1 cellular context compared by ENCODE assay signal in the genomic region with DNA sequence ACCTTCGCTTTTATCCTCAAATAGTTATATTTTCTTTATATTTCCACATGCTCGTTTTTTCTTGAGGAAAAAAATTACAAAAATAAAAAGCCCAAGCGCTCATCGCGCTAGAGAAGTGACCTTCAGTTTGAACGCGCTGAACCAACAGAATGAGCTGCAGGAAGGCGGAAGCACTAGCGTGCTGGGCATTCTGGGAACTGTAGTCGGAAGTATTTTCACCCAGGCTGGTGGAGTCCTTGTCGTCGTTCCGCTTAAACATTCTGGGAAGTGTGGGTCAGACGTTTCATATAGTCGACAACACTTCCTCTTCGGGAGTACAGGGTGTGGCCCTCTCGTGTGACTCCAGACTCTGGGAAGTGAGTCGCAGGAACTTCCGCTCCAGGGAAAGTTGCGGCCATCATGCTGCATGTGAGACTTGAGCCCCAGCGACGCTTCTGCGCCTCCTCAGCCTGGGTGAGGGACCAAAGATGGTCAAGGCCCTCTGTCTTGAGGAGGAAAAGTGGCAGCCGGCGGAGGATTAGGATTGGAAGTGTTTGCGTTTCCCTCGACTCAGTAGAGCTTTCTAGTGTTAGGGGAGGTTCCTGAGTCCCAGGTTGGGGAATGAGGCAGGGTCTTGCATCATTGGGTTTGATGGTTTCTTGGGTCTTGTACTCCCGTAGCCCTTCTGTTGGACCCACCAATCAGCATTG.
TF ChIP-seq lines count a peak whose summit lies in the region.
"Not testable (repeated sequence)": the region's sequence is repeated elsewhere in the genome, so short reads cannot be mapped to it uniquely, and the experiment has no call there.

No MANE protein-coding gene starts in this region.

TF ChIP-seq in K562, 482 proteins besides CTCF, POLR2A, EP300 and RAD21:
- not testable (repeated sequence) for TF ChIP-seq NR2C2, ATF1 (CRISPR knock-in tag; IDR thresholded peaks at IDR 0.05)
- TF ChIP-seq NR2C2 (tag; IDR thresholded peaks at IDR 0.05), result peak; percentile 90
- TF ChIP-seq, protein P1, sequence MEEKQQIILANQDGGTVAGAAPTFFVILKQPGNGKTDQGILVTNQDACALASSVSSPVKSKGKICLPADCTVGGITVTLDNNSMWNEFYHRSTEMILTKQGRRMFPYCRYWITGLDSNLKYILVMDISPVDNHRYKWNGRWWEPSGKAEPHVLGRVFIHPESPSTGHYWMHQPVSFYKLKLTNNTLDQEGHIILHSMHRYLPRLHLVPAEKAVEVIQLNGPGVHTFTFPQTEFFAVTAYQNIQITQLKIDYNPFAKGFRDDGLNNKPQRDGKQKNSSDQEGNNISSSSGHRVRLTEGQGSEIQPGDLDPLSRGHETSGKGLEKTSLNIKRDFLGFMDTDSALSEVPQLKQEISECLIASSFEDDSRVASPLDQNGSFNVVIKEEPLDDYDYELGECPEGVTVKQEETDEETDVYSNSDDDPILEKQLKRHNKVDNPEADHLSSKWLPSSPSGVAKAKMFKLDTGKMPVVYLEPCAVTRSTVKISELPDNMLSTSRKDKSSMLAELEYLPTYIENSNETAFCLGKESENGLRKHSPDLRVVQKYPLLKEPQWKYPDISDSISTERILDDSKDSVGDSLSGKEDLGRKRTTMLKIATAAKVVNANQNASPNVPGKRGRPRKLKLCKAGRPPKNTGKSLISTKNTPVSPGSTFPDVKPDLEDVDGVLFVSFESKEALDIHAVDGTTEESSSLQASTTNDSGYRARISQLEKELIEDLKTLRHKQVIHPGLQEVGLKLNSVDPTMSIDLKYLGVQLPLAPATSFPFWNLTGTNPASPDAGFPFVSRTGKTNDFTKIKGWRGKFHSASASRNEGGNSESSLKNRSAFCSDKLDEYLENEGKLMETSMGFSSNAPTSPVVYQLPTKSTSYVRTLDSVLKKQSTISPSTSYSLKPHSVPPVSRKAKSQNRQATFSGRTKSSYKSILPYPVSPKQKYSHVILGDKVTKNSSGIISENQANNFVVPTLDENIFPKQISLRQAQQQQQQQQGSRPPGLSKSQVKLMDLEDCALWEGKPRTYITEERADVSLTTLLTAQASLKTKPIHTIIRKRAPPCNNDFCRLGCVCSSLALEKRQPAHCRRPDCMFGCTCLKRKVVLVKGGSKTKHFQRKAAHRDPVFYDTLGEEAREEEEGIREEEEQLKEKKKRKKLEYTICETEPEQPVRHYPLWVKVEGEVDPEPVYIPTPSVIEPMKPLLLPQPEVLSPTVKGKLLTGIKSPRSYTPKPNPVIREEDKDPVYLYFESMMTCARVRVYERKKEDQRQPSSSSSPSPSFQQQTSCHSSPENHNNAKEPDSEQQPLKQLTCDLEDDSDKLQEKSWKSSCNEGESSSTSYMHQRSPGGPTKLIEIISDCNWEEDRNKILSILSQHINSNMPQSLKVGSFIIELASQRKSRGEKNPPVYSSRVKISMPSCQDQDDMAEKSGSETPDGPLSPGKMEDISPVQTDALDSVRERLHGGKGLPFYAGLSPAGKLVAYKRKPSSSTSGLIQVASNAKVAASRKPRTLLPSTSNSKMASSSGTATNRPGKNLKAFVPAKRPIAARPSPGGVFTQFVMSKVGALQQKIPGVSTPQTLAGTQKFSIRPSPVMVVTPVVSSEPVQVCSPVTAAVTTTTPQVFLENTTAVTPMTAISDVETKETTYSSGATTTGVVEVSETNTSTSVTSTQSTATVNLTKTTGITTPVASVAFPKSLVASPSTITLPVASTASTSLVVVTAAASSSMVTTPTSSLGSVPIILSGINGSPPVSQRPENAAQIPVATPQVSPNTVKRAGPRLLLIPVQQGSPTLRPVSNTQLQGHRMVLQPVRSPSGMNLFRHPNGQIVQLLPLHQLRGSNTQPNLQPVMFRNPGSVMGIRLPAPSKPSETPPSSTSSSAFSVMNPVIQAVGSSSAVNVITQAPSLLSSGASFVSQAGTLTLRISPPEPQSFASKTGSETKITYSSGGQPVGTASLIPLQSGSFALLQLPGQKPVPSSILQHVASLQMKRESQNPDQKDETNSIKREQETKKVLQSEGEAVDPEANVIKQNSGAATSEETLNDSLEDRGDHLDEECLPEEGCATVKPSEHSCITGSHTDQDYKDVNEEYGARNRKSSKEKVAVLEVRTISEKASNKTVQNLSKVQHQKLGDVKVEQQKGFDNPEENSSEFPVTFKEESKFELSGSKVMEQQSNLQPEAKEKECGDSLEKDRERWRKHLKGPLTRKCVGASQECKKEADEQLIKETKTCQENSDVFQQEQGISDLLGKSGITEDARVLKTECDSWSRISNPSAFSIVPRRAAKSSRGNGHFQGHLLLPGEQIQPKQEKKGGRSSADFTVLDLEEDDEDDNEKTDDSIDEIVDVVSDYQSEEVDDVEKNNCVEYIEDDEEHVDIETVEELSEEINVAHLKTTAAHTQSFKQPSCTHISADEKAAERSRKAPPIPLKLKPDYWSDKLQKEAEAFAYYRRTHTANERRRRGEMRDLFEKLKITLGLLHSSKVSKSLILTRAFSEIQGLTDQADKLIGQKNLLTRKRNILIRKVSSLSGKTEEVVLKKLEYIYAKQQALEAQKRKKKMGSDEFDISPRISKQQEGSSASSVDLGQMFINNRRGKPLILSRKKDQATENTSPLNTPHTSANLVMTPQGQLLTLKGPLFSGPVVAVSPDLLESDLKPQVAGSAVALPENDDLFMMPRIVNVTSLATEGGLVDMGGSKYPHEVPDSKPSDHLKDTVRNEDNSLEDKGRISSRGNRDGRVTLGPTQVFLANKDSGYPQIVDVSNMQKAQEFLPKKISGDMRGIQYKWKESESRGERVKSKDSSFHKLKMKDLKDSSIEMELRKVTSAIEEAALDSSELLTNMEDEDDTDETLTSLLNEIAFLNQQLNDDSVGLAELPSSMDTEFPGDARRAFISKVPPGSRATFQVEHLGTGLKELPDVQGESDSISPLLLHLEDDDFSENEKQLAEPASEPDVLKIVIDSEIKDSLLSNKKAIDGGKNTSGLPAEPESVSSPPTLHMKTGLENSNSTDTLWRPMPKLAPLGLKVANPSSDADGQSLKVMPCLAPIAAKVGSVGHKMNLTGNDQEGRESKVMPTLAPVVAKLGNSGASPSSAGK (IDR thresholded peaks at IDR 0.05), result peak; percentile 66
- 0 out of 2 replicates have a peak, but pooled peaks have one; percentile 57 for TF ChIP-seq ZNF197 (CRISPR knock-in tag; IDR thresholded peaks at IDR 0.05; ENCODE audit: low read depth)
- TF ChIP-seq POLR2H (tag; IDR thresholded peaks at IDR 0.05; ENCODE audit: low read depth), result 0 out of 2 replicates have a peak, but pooled peaks have one; percentile 23
- TF ChIP-seq CREM (IDR thresholded peaks at IDR 0.05; ENCODE audit: low read depth), result peak; percentile 8; the same call in 1 of the 2 replicates
- TF ChIP-seq GABPA (tag; conservative IDR thresholded peaks at IDR 0.05; ENCODE audit: low read depth), result peak; percentile 88
- TF ChIP-seq, protein P2, sequence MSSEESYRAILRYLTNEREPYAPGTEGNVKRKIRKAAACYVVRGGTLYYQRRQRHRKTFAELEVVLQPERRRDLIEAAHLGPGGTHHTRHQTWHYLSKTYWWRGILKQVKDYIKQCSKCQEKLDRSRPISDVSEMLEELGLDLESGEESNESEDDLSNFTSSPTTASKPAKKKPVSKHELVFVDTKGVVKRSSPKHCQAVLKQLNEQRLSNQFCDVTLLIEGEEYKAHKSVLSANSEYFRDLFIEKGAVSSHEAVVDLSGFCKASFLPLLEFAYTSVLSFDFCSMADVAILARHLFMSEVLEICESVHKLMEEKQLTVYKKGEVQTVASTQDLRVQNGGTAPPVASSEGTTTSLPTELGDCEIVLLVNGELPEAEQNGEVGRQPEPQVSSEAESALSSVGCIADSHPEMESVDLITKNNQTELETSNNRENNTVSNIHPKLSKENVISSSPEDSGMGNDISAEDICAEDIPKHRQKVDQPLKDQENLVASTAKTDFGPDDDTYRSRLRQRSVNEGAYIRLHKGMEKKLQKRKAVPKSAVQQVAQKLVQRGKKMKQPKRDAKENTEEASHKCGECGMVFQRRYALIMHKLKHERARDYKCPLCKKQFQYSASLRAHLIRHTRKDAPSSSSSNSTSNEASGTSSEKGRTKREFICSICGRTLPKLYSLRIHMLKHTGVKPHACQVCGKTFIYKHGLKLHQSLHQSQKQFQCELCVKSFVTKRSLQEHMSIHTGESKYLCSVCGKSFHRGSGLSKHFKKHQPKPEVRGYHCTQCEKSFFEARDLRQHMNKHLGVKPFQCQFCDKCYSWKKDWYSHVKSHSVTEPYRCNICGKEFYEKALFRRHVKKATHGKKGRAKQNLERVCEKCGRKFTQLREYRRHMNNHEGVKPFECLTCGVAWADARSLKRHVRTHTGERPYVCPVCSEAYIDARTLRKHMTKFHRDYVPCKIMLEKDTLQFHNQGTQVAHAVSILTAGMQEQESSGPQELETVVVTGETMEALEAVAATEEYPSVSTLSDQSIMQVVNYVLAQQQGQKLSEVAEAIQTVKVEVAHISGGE (CRISPR knock-in tag; IDR thresholded peaks at IDR 0.05), result peak in 1 of 3 experiments; percentile 54; a peak in 2 of 6 replicates
- peak; percentile 57 for TF ChIP-seq HCFC1 (IDR thresholded peaks at IDR 0.05; ENCODE audit: low read depth, low read length)
- peak; percentile 83 for TF ChIP-seq L3MBTL2 (IDR thresholded peaks at IDR 0.05)
- TF ChIP-seq, protein P3, sequence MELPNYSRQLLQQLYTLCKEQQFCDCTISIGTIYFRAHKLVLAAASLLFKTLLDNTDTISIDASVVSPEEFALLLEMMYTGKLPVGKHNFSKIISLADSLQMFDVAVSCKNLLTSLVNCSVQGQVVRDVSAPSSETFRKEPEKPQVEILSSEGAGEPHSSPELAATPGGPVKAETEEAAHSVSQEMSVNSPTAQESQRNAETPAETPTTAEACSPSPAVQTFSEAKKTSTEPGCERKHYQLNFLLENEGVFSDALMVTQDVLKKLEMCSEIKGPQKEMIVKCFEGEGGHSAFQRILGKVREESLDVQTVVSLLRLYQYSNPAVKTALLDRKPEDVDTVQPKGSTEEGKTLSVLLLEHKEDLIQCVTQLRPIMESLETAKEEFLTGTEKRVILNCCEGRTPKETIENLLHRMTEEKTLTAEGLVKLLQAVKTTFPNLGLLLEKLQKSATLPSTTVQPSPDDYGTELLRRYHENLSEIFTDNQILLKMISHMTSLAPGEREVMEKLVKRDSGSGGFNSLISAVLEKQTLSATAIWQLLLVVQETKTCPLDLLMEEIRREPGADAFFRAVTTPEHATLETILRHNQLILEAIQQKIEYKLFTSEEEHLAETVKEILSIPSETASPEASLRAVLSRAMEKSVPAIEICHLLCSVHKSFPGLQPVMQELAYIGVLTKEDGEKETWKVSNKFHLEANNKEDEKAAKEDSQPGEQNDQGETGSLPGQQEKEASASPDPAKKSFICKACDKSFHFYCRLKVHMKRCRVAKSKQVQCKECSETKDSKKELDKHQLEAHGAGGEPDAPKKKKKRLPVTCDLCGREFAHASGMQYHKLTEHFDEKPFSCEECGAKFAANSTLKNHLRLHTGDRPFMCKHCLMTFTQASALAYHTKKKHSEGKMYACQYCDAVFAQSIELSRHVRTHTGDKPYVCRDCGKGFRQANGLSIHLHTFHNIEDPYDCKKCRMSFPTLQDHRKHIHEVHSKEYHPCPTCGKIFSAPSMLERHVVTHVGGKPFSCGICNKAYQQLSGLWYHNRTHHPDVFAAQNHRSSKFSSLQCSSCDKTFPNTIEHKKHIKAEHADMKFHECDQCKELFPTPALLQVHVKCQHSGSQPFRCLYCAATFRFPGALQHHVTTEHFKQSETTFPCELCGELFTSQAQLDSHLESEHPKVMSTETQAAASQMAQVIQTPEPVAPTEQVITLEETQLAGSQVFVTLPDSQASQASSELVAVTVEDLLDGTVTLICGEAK (IDR thresholded peaks at IDR 0.05), result peak; percentile 84
- TF ChIP-seq, protein P3 (CRISPR knock-in tag; IDR thresholded peaks at IDR 0.05), result not testable (repeated sequence)
- TF ChIP-seq ZNF766 (CRISPR knock-in tag; conservative IDR thresholded peaks at IDR 0.05), result 0 out of 2 replicates have a peak, but pooled peaks have one; percentile 31
- TF ChIP-seq ETV1 (tag; conservative IDR thresholded peaks at IDR 0.05; ENCODE audit: low read depth), result 0 out of 2 replicates have a peak, but pooled peaks have one; percentile 19
- TF ChIP-seq ESRRA (IDR thresholded peaks at IDR 0.05; ENCODE audit: borderline replicate concordance, low read depth), result peak; percentile 18; the same call in 1 of the 2 replicates
- peak; percentile 59; the same call in 1 of the 2 replicates for TF ChIP-seq EHMT2 (IDR thresholded peaks at IDR 0.05)
- peak; percentile 52 for TF ChIP-seq ATF1 (tag; IDR thresholded peaks at IDR 0.05)
- TF ChIP-seq NR2C1 (IDR thresholded peaks at IDR 0.05), result peak; percentile 67
- TF ChIP-seq NR2C1 (tag; IDR thresholded peaks at IDR 0.05), result peak; percentile 77
- TF ChIP-seq ELF1 (tag; IDR thresholded peaks at IDR 0.05), result peak; percentile 71
